In genomic region chr10:98414932-98415709, GRCh38 we compare ENCODE assay signal across 1 cellular context.
A peak's percentile ranks its signal among the peaks of the same experiment; 100 is the strongest.
TF ChIP-seq lines count a peak whose summit lies in the region.

PYROXD2 (minus strand) TSS chr10:98415182; CDS start chr10:98415135, 47 bp downstream.

TF ChIP-seq in HepG2, 621 proteins besides CTCF, POLR2A, EP300 and RAD21 (continued from another document and continues in another):
- peak; percentile 87 for TF ChIP-seq HMGXB3 (CRISPR knock-in tag; IDR thresholded peaks at IDR 0.05; ENCODE audit: borderline replicate concordance)
- TF ChIP-seq ZFP37 (CRISPR knock-in tag; IDR thresholded peaks at IDR 0.05; ENCODE audit: borderline replicate concordance): peak; percentile 78
- no peak for TF ChIP-seq BCLAF1 (IDR thresholded peaks at IDR 0.05)
- peak; percentile 92 for TF ChIP-seq XRCC5 (optimal IDR thresholded peaks at IDR 0.05; ENCODE audit: low read length)
- TF ChIP-seq ZNF343 (CRISPR knock-in tag; IDR thresholded peaks at IDR 0.05): no peak
- peak; percentile 95 for TF ChIP-seq KDM2A (CRISPR knock-in tag; IDR thresholded peaks at IDR 0.05; ENCODE audit: borderline replicate concordance, low read depth)
- TF ChIP-seq RXRB (CRISPR knock-in tag; IDR thresholded peaks at IDR 0.05; ENCODE audit: borderline replicate concordance): peak; percentile 62
- peak; percentile 21; the same call in 1 of the 2 replicates for TF ChIP-seq RERE (CRISPR knock-in tag; IDR thresholded peaks at IDR 0.05; ENCODE audit: low read depth)
- TF ChIP-seq CSRNP1 (CRISPR knock-in tag; IDR thresholded peaks at IDR 0.05): 0 out of 2 replicates have a peak, but pooled peaks have one; percentile 65
- TF ChIP-seq ZNF557 (CRISPR knock-in tag; IDR thresholded peaks at IDR 0.05): 0 out of 2 replicates have a peak, but pooled peaks have one; percentile 35
- peak; percentile 78 for TF ChIP-seq PHF20 (CRISPR knock-in tag; IDR thresholded peaks at IDR 0.05)
- TF ChIP-seq KLF12 (CRISPR knock-in tag; IDR thresholded peaks at IDR 0.05; ENCODE audit: borderline replicate concordance): peak; percentile 76; the same call in 1 of the 2 replicates
- TF ChIP-seq ARNT2 (CRISPR knock-in tag; IDR thresholded peaks at IDR 0.05; ENCODE audit: low read depth): peak; percentile 47; the same call in 1 of the 2 replicates
- peak; percentile 93 for TF ChIP-seq ZNF274 (CRISPR knock-in tag; IDR thresholded peaks at IDR 0.05)
- peak; percentile 41; the same call in 1 of the 2 replicates for TF ChIP-seq NFKBIZ (CRISPR knock-in tag; IDR thresholded peaks at IDR 0.05)
- peak; percentile 57; the same call in 1 of the 2 replicates for TF ChIP-seq ZNF605 (CRISPR knock-in tag; IDR thresholded peaks at IDR 0.05)
- TF ChIP-seq ZNF740 (CRISPR knock-in tag; IDR thresholded peaks at IDR 0.05): 0 out of 2 replicates have a peak, but pooled peaks have one; percentile 38
- no peak for TF ChIP-seq ZUFSP (CRISPR knock-in tag; IDR thresholded peaks at IDR 0.05; ENCODE audit: borderline replicate concordance)
- TF ChIP-seq KLF6 (CRISPR knock-in tag; IDR thresholded peaks at IDR 0.05): no peak
- TF ChIP-seq GATA4 (IDR thresholded peaks at IDR 0.05; ENCODE audit: borderline replicate concordance, low read depth): peak; percentile 67; the same call in 1 of the 2 replicates
- TF ChIP-seq ZNF781 (CRISPR knock-in tag; IDR thresholded peaks at IDR 0.05; ENCODE audit: borderline replicate concordance, not compliant biosample characterization): peak; percentile 86
- no peak for TF ChIP-seq SNRNP70 (IDR thresholded peaks at IDR 0.05; ENCODE audit: low read depth, low read length)
- peak; percentile 86 for TF ChIP-seq TARDBP (CRISPR knock-in tag; IDR thresholded peaks at IDR 0.05)
- 0 out of 2 replicates have a peak, but pooled peaks have one; percentile 29 for TF ChIP-seq KLF9 (CRISPR knock-in tag; IDR thresholded peaks at IDR 0.05; ENCODE audit: low read depth)
- peak; percentile 85 for TF ChIP-seq SALL2 (CRISPR knock-in tag; IDR thresholded peaks at IDR 0.05)
- TF ChIP-seq ZNF564 (CRISPR knock-in tag; IDR thresholded peaks at IDR 0.05): no peak
- peak; percentile 76; the same call in 1 of the 2 replicates for TF ChIP-seq ZNF136 (CRISPR knock-in tag; IDR thresholded peaks at IDR 0.05; ENCODE audit: low read depth)
- peak; percentile 70 for TF ChIP-seq UBTF (CRISPR knock-in tag; IDR thresholded peaks at IDR 0.05)
- peak; percentile 71; the same call in 1 of the 2 replicates for TF ChIP-seq MYC (CRISPR knock-in tag; IDR thresholded peaks at IDR 0.05; ENCODE audit: borderline replicate concordance)
- TF ChIP-seq PTBP1 (IDR thresholded peaks at IDR 0.05; ENCODE audit: low read depth, low read length, poor library complexity, severe bottlenecking): peak; percentile 38
- TF ChIP-seq KDM4B (CRISPR knock-in tag; IDR thresholded peaks at IDR 0.05): no peak; the same call in 1 of the 2 replicates
- 0 out of 2 replicates have a peak, but pooled peaks have one; percentile 41 for TF ChIP-seq KLF11 (CRISPR knock-in tag; IDR thresholded peaks at IDR 0.05)
- 0 out of 2 replicates have a peak, but pooled peaks have one; percentile 19 for TF ChIP-seq ZNF503 (CRISPR knock-in tag; IDR thresholded peaks at IDR 0.05)
- TF ChIP-seq BORCS8-MEF2B (CRISPR knock-in tag; IDR thresholded peaks at IDR 0.05): peak; percentile 83
- TF ChIP-seq ZC3H13 (CRISPR knock-in tag; IDR thresholded peaks at IDR 0.05): 0 out of 2 replicates have a peak, but pooled peaks have one; percentile 63
- peak; percentile 87 for TF ChIP-seq SAP130 (CRISPR knock-in tag; IDR thresholded peaks at IDR 0.05; ENCODE audit: low read depth)
- peak; percentile 73 for TF ChIP-seq KAT8 (CRISPR knock-in tag; IDR thresholded peaks at IDR 0.05)
- 0 out of 2 replicates have a peak, but pooled peaks have one; percentile 69 for TF ChIP-seq ZNF234 (CRISPR knock-in tag; conservative IDR thresholded peaks at IDR 0.05)
- no peak for TF ChIP-seq KMT2B (CRISPR knock-in tag; IDR thresholded peaks at IDR 0.05)
- TF ChIP-seq HMGA1 (CRISPR knock-in tag; conservative IDR thresholded peaks at IDR 0.05): no peak
